Comparison of ENCODE assay signal across 7 cellular contexts in the genomic region with DNA sequence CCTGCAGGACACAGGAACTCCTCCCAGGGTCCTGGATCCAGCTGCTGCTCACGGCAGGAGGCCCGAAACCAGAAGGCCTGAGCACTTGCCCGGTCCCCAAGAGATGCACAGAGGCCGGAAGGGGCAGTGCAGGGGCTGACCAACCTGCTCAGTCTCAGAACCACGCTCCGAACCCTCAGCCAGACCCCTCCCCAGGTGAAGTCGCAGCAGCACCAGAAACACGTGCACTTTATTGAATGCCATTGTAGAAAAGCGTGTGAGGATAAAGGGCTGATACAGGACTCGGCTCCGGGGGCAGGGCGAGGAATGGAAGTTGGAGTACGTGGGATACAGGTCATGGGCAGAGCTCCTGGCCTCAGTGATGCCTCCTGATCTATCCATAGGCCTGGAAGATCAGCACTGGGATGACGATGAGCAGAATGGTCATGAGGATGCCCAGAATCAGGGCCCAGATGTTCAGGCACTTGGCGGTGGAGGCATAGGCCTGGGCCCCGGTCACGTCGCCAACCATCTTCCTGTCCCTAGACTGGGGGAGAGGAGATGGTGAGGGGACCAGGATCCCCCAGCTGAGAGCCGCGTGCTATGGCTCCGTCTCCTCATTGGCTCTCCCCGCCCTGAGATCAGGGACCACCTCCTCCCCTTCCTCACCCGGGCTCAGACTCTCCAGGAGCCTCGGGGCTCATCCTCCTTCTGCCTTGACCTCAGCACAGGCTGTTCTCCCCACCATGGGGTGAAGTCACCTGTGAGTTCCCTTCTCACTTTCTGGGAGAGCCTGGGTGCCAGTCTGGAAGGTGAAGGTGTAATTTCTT. TPM values are rescaled to one million over a fixed set of nuclear protein-coding genes. Genes with fewer than 3 reads are reported as not detected.
DNase-seq lines count a peak whose midpoint lies in the region; ATAC-seq, FAIRE-seq and TF ChIP-seq lines count a peak whose summit lies in the region.
"Not testable (repeated sequence)": the region's sequence is repeated elsewhere in the genome, so short reads cannot be mapped to it uniquely, and the experiment has no call there.
"Had no signal": no experiment of that assay in that cellular context is flagged by ENCODE, and none has a peak within 500 bp of the region (broad histone marks: within the 10 kb centered on the region; RNA-seq: fewer than 3 reads in every experiment).

No MANE protein-coding gene starts in this region.

- peaks cover 11% of the 10 kb centered on the region for H3K36me3 Mint-ChIP-seq in T-cell
- peaks cover 0 to 32% (median 13%) of the 10 kb centered on the region in 5 donors for H3K36me3 Mint-ChIP-seq in naive thymus-derived CD4-positive, alpha-beta T cell

- not testable (repeated sequence) for H2AFZ ChIP-seq in K562 (ENCODE audit: low read depth, low read length)

- peak overlapping the region; percentile 45; the same call in 2 of the 3 replicates for H3K27ac ChIP-seq in K562 (ENCODE audit: extremely low read depth, low read depth, low read length)
- peak overlapping the region; percentile 88 to 99 (median 96) for H3K27ac ChIP-seq in heart left ventricle
- peak overlapping the region; percentile 87 for H3K27ac ChIP-seq in naive thymus-derived CD4-positive, alpha-beta T cell (ENCODE audit: low read depth, low read length)
- peak overlapping the region; percentile 86 for H3K27ac ChIP-seq in subcutaneous abdominal adipose tissue (ENCODE audit: low read depth, low read length)

- H3K36me3 ChIP-seq in K562 (ENCODE audit: control insufficient read depth, insufficient read depth, low read length) (peaks cover 29% of the 10 kb centered on the region; the same call in 1 of the 3 replicates), heart left ventricle (peaks cover 0 to 20% (median 0%) of the 10 kb centered on the region in 9 donors)
- peaks cover 0 to 19% (median 8%) of the 10 kb centered on the region in 3 experiments for H3K36me3 ChIP-seq in naive thymus-derived CD4-positive, alpha-beta T cell (ENCODE audit: control insufficient read depth in 2 of 3, insufficient read depth in 3 of 3, low read length in 3 of 3)
- H3K36me3 ChIP-seq in subcutaneous abdominal adipose tissue (ENCODE audit: control insufficient read depth in 5 of 5, insufficient read depth in 5 of 5, low read length in 5 of 5), result not testable (repeated sequence)

- peak overlapping the region; percentile 59 to 90; a peak in 3 of 4 replicates for H3K9ac ChIP-seq in K562 (ENCODE audit: insufficient read depth in 1 of 2, low read depth in 2 of 2, low read length in 2 of 2)
- peak overlapping the region in 4 of 5 donors; percentile 82 to 88 (median 84) for H3K9ac ChIP-seq in subcutaneous abdominal adipose tissue (ENCODE audit: low read length in 5 of 5)

- H3K4me1 Mint-ChIP-seq in T-cell, result peaks cover 32 to 45% (median 45%) of the 10 kb centered on the region in 3 donors
- H3K4me1 Mint-ChIP-seq in naive thymus-derived CD4-positive, alpha-beta T cell, result peaks cover 25 to 44% (median 34%) of the 10 kb centered on the region in 7 donors

- not testable (repeated sequence) for H3K27me3 Mint-ChIP-seq in T-cell; naive thymus-derived CD4-positive, alpha-beta T cell

- 30% methylated on average over 15 of the region's 24 CpGs for WGBS in K562 (ENCODE audit: insufficient coverage, low coverage, missing lambda C conversion rate)
- WGBS in heart left ventricle, 4 donors, result 27 to 53% (median 36%) methylated on average over 14 to 24 of the region's 24 CpGs

- not testable (repeated sequence) for H3K9me1 ChIP-seq in K562 (ENCODE audit: control insufficient read depth, insufficient read depth, low read length)

- TF ChIP-seq RAD21 in K562 (CRISPR knock-in tag; conservative IDR thresholded peaks at IDR 0.05 in 1 of 2, IDR thresholded peaks at IDR 0.05 in 1 of 2), result not testable (repeated sequence)

- not testable (repeated sequence) for BruUV-seq in K562 (replicated peaks; lab: Mats Ljungman, UMichigan)

- H3K79me2 ChIP-seq in K562 (ENCODE audit: control insufficient read depth, insufficient read depth, low read length), result peaks cover 52% of the 10 kb centered on the region

- peak overlapping the region; percentile 79 to 87 (median 83) for H3K4me3 Mint-ChIP-seq in T-cell
- H3K4me3 Mint-ChIP-seq in naive thymus-derived CD4-positive, alpha-beta T cell, result peak overlapping the region; percentile 84 to 98 (median 94)

- not testable (repeated sequence) for H4K20me1 ChIP-seq in K562 (replicated peaks; ENCODE audit: control insufficient read depth, insufficient read depth, low read length)

- CTCF ChIA-PET in T-cell (lab: Charles Lee), result interaction anchor here in 1 of 2 donors (0.6 kb wide), 1 partner anchor 15 kb away, joined by 3 read pairs; no protein-coding TSS in a partner anchor
- CTCF ChIA-PET in K562 (lab: Yijun Ruan, JAX; ENCODE audit: low intra/inter-chr PET ratio), result not testable (repeated sequence)
- CTCF ChIA-PET in naive thymus-derived CD4-positive, alpha-beta T cell (lab: Charles Lee), result interaction anchor here (0.6 kb wide), 1 partner anchor 9 kb away, joined by 5 read pairs; no protein-coding TSS in a partner anchor

- intact Hi-C loops in K562 (cut with micrococcal nuclease), result not testable (repeated sequence)
- intact Hi-C loops in heart left ventricle (cut with DNase I), result loop anchor here in 1 of 10 donors (5.0 kb wide), 1 partner anchor 33 kb away; no protein-coding TSS in a partner anchor
- intact Hi-C loops in naive thymus-derived CD4-positive, alpha-beta T cell (cut with micrococcal nuclease), result loop anchor here in 1 of 2 donors (1.0 kb wide), 1 partner anchor 12 kb away; a partner anchor contains a TSS

- peak; percentile 47 for DNase-seq in EL
- DNase-seq in T-cell; naive thymus-derived CD4-positive, alpha-beta T cell: not testable (repeated sequence)
- DNase-seq in K562 (ENCODE audit: extremely low read depth in 1 of 4, low spot score in 3 of 4), result peak in 2 of 4 experiments; percentile 33 to 49
- peak in 2 of 5 donors; percentile 26 to 62 for DNase-seq in heart left ventricle

- ATAC-seq in T-cell (replicated peaks in 1 of 4) (peak in 3 of 4 experiments; percentile 1 to 6 (median 4)), K562 (peak; percentile 35), heart left ventricle (peak; percentile 2 to 23 (median 8))
- ATAC-seq in naive thymus-derived CD4-positive, alpha-beta T cell, result not testable (repeated sequence)

- not testable (repeated sequence) for TF ChIP-seq CTCF in K562 (IDR thresholded peaks at IDR 0.05 in 2 of 3, conservative IDR thresholded peaks at IDR 0.05 in 1 of 3; ENCODE audit: insufficient read depth in 2 of 3, low read depth in 1 of 3, low read length in 3 of 3); heart left ventricle (IDR thresholded peaks at IDR 0.05)

- peaks cover 18 to 51% of the 10 kb centered on the region in 2 experiments for H3K4me1 ChIP-seq in K562 (replicated peaks in 1 of 2; ENCODE audit: control insufficient read depth in 2 of 2, insufficient read depth in 2 of 2, low read length in 2 of 2)
- peaks cover 0 to 38% (median 16%) of the 10 kb centered on the region in 12 donors for H3K4me1 ChIP-seq in heart left ventricle
- peaks cover 9 to 14% of the 10 kb centered on the region in 2 donors for H3K4me1 ChIP-seq in naive thymus-derived CD4-positive, alpha-beta T cell (ENCODE audit: control insufficient read depth in 2 of 2, insufficient read depth in 2 of 2, low read length in 2 of 2)
- H3K4me1 ChIP-seq in subcutaneous abdominal adipose tissue (ENCODE audit: control insufficient read depth in 5 of 5, insufficient read depth in 5 of 5, low read length in 5 of 5), result peaks cover 0 to 52% (median 35%) of the 10 kb centered on the region in 5 donors

- not testable (repeated sequence) for H3K9me3 Mint-ChIP-seq in T-cell; naive thymus-derived CD4-positive, alpha-beta T cell

- not testable (repeated sequence) for H3K9me3 ChIP-seq in K562 (replicated peaks; ENCODE audit: control insufficient read depth, insufficient read depth, low read depth, low read length); heart left ventricle; naive thymus-derived CD4-positive, alpha-beta T cell (ENCODE audit: control insufficient read depth in 2 of 3, low read length in 3 of 3); subcutaneous abdominal adipose tissue (ENCODE audit: control insufficient read depth in 5 of 5, low read length in 5 of 5)

- H3K27me3 ChIP-seq in K562 (ENCODE audit: control insufficient read depth in 2 of 2, insufficient read depth in 2 of 2, low read length in 2 of 2); naive thymus-derived CD4-positive, alpha-beta T cell (ENCODE audit: control insufficient read depth in 2 of 2, insufficient read depth in 2 of 2, low read length in 2 of 2): not testable (repeated sequence)
- H3K27me3 ChIP-seq in heart left ventricle (peaks cover 0 to 22% (median 7%) of the 10 kb centered on the region in 9 donors), subcutaneous abdominal adipose tissue (ENCODE audit: control insufficient read depth in 5 of 5, insufficient read depth in 4 of 5, low read length in 5 of 5) (peaks cover 0 to 21% (median 7%) of the 10 kb centered on the region in 5 donors)

- in situ Hi-C loops in K562 (cut with MboI), result not testable (repeated sequence)

- TF ChIP-seq EP300 in K562 (IDR thresholded peaks at IDR 0.05; ENCODE audit: low read length), result not testable (repeated sequence)

- POLR2A ChIA-PET in T-cell (lab: Charles Lee), result not testable (repeated sequence)
- POLR2A ChIA-PET in K562 (lab: Yijun Ruan, JAX), result interaction anchor here (0.6 kb wide), 1 partner anchor 10 kb away, joined by 3 read pairs; no protein-coding TSS in a partner anchor
- POLR2A ChIA-PET in naive thymus-derived CD4-positive, alpha-beta T cell (lab: Charles Lee), result interaction anchor here (1.0 to 1.2 kb wide), 4 partner anchors 10 to 35 kb away, joined by 3 to 5 read pairs (median 4); no protein-coding TSS in a partner anchor

- not testable (repeated sequence) for FAIRE-seq in K562 (lab: Jason Lieb, UNC)

- H3K27ac Mint-ChIP-seq in T-cell, result peak overlapping the region; percentile 91 to 98
- peak overlapping the region; percentile 88 to 99 (median 96) for H3K27ac Mint-ChIP-seq in naive thymus-derived CD4-positive, alpha-beta T cell

- TF ChIP-seq POLR2A in K562 (conservative IDR thresholded peaks at IDR 0.05), result peak; percentile 44; the same call in 1 of the 2 replicates
- not testable (repeated sequence) for TF ChIP-seq POLR2A in heart left ventricle (IDR thresholded peaks at IDR 0.05)

- H3K4me3 ChIP-seq in K562, result peak overlapping the region; percentile 27
- peak overlapping the region; percentile 51 to 97 (median 82) for H3K4me3 ChIP-seq in heart left ventricle
- H3K4me3 ChIP-seq in naive thymus-derived CD4-positive, alpha-beta T cell (ENCODE audit: low read length), result peak overlapping the region; percentile 43
- H3K4me3 ChIP-seq in subcutaneous abdominal adipose tissue (ENCODE audit: low read depth in 1 of 5, low read length in 5 of 5), result peak overlapping the region; percentile 80 to 92 (median 86)

- peak overlapping the region; percentile 76 for H3K4me2 ChIP-seq in K562 (ENCODE audit: insufficient read depth, low read length)

RNA-seq across cellular contexts. Expression of a gene that starts 1.0 kb away (rescaled TPM):
- 10 to 100 TPM in 4 of 5 donors, 1 to 10 TPM in 1; 2.1 to 35.5 (median 17.6) TPM for total RNA-seq in T-cell
- total RNA-seq in K562 (2011; cell fraction: chromatin; rRNA removed; ENCODE audit: low replicate concordance), result 6.0 and 26.3 TPM in 2 replicates
- 38.8 and 53.5 TPM in 2 replicates for total RNA-seq in K562 (2011; cell fraction: nucleolus; rRNA removed)
- 31.1 and 36.4 TPM in 2 replicates for total RNA-seq in K562 (2011; cell fraction: nucleoplasm; rRNA removed)
- total RNA-seq in K562 (2014; rRNA removed), result 49.6 and 70.6 TPM in 2 replicates
- total RNA-seq in K562 (2014; rRNA removed; fragmentation: Illumina TruSeq; extraction: Trizol), result 41.0 and 51.5 TPM in 2 replicates
- 155 and 161 TPM in 2 replicates for total RNA-seq in K562 (2015; rRNA removed; fragmentation: Illumina TruSeq; extraction: Trizol)
- total RNA-seq in K562 (2021), result 163 and 164 TPM in 2 replicates
- polyA plus RNA-seq in K562 (2011; rRNA removed), result 22.7 and 77.6 TPM in 2 replicates
- polyA plus RNA-seq in K562 (2011; cell fraction: cytosol; rRNA removed), result 128 TPM in 2 replicates
- polyA plus RNA-seq in K562 (2011; cell fraction: nucleus; rRNA removed), result 28.0 and 34.2 TPM in 2 replicates
- polyA plus RNA-seq in K562 (2012), result 478 and 481 TPM in 2 replicates
- polyA plus RNA-seq in K562 (2014; fragmentation: Illumina TruSeq; extraction: Trizol), result 242 and 297 TPM in 2 replicates
- 100 to 1,000 TPM; 452 to 461 TPM for polyA plus RNA-seq in K562 (2014; fragmentation: Nextera tagmentation; extraction: Ambion mirVana)
- polyA plus RNA-seq in K562 (2014; rRNA removed), result 77.7 and 150 TPM in 2 replicates
- polyA minus RNA-seq in K562 (2011; rRNA and poly(A)+ RNA removed), result 19.8 and 26.3 TPM in 2 replicates
- polyA minus RNA-seq in K562 (2011; cell fraction: cytosol; rRNA and poly(A)+ RNA removed), result 49.6 and 95.7 TPM in 2 replicates
- 6.9 and 19.4 TPM in 2 replicates for polyA minus RNA-seq in K562 (2011; cell fraction: nucleus; rRNA and poly(A)+ RNA removed)
- 100 to 1,000 TPM; 144 to 781 (median 214) TPM for total RNA-seq in heart left ventricle
- polyA plus RNA-seq in heart left ventricle, result 100 to 1,000 TPM; 501 to 873 TPM
- 10 to 100 TPM in 3 of 5 experiments, 1 to 10 TPM in 2; 6.7 to 43.1 (median 13.2) TPM for total RNA-seq in naive thymus-derived CD4-positive, alpha-beta T cell
- 100 to 1,000 TPM in 1 of 2 donors, 1 to 10 TPM in 1; 5.1 to 194 TPM for polyA plus RNA-seq in naive thymus-derived CD4-positive, alpha-beta T cell

RNA-seq across cellular contexts. Expression of a gene that starts 5.8 kb away (rescaled TPM):
- total RNA-seq in T-cell (100 to 1,000 TPM; 201 to 427 (median 243) TPM), K562 (2014; rRNA removed) (793 and 818 TPM in 2 replicates), K562 (2014; rRNA removed; fragmentation: Illumina TruSeq; extraction: Trizol) (572 and 787 TPM in 2 replicates), K562 (2015; rRNA removed; fragmentation: Illumina TruSeq; extraction: Trizol) (979 and 985 TPM in 2 replicates), K562 (2021) (691 and 717 TPM in 2 replicates), heart left ventricle (100 to 1,000 TPM in 6 of 9 donors, 10 to 100 TPM in 3; 61.3 to 277 (median 127) TPM)
- total RNA-seq in K562 (2011; cell fraction: chromatin; rRNA removed; ENCODE audit: low replicate concordance), result 394 and 929 TPM in 2 replicates
- total RNA-seq in K562 (2011; cell fraction: nucleolus; rRNA removed), result 1,445 and 1,483 TPM in 2 replicates
- 1,061 and 1,262 TPM in 2 replicates for total RNA-seq in K562 (2011; cell fraction: nucleoplasm; rRNA removed)
- polyA plus RNA-seq in K562 (2011; rRNA removed) (900 and 1,311 TPM in 2 replicates), K562 (2014; fragmentation: Illumina TruSeq; extraction: Trizol) (1,966 and 1,984 TPM in 2 replicates), K562 (2014; fragmentation: Nextera tagmentation; extraction: Ambion mirVana) (1,000 to 10,000 TPM; 4,252 to 5,579 TPM), K562 (2014; rRNA removed) (974 and 999 TPM in 2 replicates), heart left ventricle (100 to 1,000 TPM; 158 to 278 TPM)
- 2,724 and 2,737 TPM in 2 replicates for polyA plus RNA-seq in K562 (2011; cell fraction: cytosol; rRNA removed)
- 780 and 1,049 TPM in 2 replicates for polyA plus RNA-seq in K562 (2011; cell fraction: nucleus; rRNA removed)
- polyA plus RNA-seq in K562 (2012), result 1,084 and 1,212 TPM in 2 replicates
- 752 and 801 TPM in 2 replicates for polyA minus RNA-seq in K562 (2011; rRNA and poly(A)+ RNA removed)
- polyA minus RNA-seq in K562 (2011; cell fraction: cytosol; rRNA and poly(A)+ RNA removed), result 577 and 662 TPM in 2 replicates
- 139 and 266 TPM in 2 replicates for polyA minus RNA-seq in K562 (2011; cell fraction: nucleus; rRNA and poly(A)+ RNA removed)
- 100 to 1,000 TPM in 4 of 5 experiments, 10 to 100 TPM in 1; 97.4 to 985 (median 241) TPM for total RNA-seq in naive thymus-derived CD4-positive, alpha-beta T cell
- 1,000 to 10,000 TPM; 1,878 to 2,355 TPM for polyA plus RNA-seq in naive thymus-derived CD4-positive, alpha-beta T cell

RNA-seq across cellular contexts. Expression of a gene that starts 12.1 kb away (rescaled TPM):
- total RNA-seq in T-cell (100 to 1,000 TPM; 276 to 654 (median 359) TPM), K562 (2014; rRNA removed) (52.8 and 187 TPM in 2 replicates), K562 (2014; rRNA removed; fragmentation: Illumina TruSeq; extraction: Trizol) (137 and 145 TPM in 2 replicates), K562 (2015; rRNA removed; fragmentation: Illumina TruSeq; extraction: Trizol) (290 and 356 TPM in 2 replicates), K562 (2021) (693 and 698 TPM in 2 replicates), heart left ventricle (100 to 1,000 TPM; 116 to 412 (median 149) TPM)
- total RNA-seq in K562 (2011; cell fraction: chromatin; rRNA removed; ENCODE audit: low replicate concordance), result 6.5 and 20.8 TPM in 2 replicates
- total RNA-seq in K562 (2011; cell fraction: nucleolus; rRNA removed), result 47.0 and 138 TPM in 2 replicates
- 31.5 and 44.9 TPM in 2 replicates for total RNA-seq in K562 (2011; cell fraction: nucleoplasm; rRNA removed)
- polyA plus RNA-seq in K562 (2011; rRNA removed) (205 and 655 TPM in 2 replicates), K562 (2014; fragmentation: Illumina TruSeq; extraction: Trizol) (472 and 547 TPM in 2 replicates), K562 (2014; fragmentation: Nextera tagmentation; extraction: Ambion mirVana) (1,000 to 10,000 TPM; 3,629 to 4,872 TPM), K562 (2014; rRNA removed) (255 and 328 TPM in 2 replicates), heart left ventricle (100 to 1,000 TPM; 270 to 501 TPM)
- polyA plus RNA-seq in K562 (2011; cell fraction: cytosol; rRNA removed), result 600 and 1,150 TPM in 2 replicates
- polyA plus RNA-seq in K562 (2011; cell fraction: nucleus; rRNA removed), result 59.9 and 198 TPM in 2 replicates
- polyA plus RNA-seq in K562 (2012), result 488 and 506 TPM in 2 replicates
- polyA minus RNA-seq in K562 (2011; rRNA and poly(A)+ RNA removed), result 69.9 and 190 TPM in 2 replicates
- polyA minus RNA-seq in K562 (2011; cell fraction: cytosol; rRNA and poly(A)+ RNA removed), result 143 and 401 TPM in 2 replicates
- 14.8 and 71.3 TPM in 2 replicates for polyA minus RNA-seq in K562 (2011; cell fraction: nucleus; rRNA and poly(A)+ RNA removed)
- total RNA-seq in naive thymus-derived CD4-positive, alpha-beta T cell, result 1,000 to 10,000 TPM in 1 of 5 experiments, 100 to 1,000 TPM in 4; 143 to 1,924 (median 528) TPM
- polyA plus RNA-seq in naive thymus-derived CD4-positive, alpha-beta T cell, result 1,000 to 10,000 TPM; 2,860 to 3,315 TPM

RNA-seq across cellular contexts. Expression of a gene that starts 20.3 kb away (rescaled TPM):
- total RNA-seq in T-cell (not detected), K562 (2014; rRNA removed) (not detected in 2 replicates), K562 (2014; rRNA removed; fragmentation: Illumina TruSeq; extraction: Trizol) (not detected in 2 replicates), K562 (2015; rRNA removed; fragmentation: Illumina TruSeq; extraction: Trizol) (not detected in 2 replicates), K562 (2021) (not detected in 2 replicates), heart left ventricle (not detected)
- total RNA-seq in K562 (2011; cell fraction: chromatin; rRNA removed; ENCODE audit: low replicate concordance), result not detected in 2 replicates
- not detected in 2 replicates for total RNA-seq in K562 (2011; cell fraction: nucleolus; rRNA removed)
- total RNA-seq in K562 (2011; cell fraction: nucleoplasm; rRNA removed), result not detected in 2 replicates
- polyA plus RNA-seq in K562 (2011; rRNA removed) (not detected in 2 replicates), K562 (2014; fragmentation: Illumina TruSeq; extraction: Trizol) (not detected in 2 replicates), K562 (2014; fragmentation: Nextera tagmentation; extraction: Ambion mirVana) (not detected), K562 (2014; rRNA removed) (0.19 TPM in 1 of 2 replicates, not detected in the other), heart left ventricle (not detected)
- not detected in 2 replicates for polyA plus RNA-seq in K562 (2011; cell fraction: cytosol; rRNA removed)
- not detected in 2 replicates for polyA plus RNA-seq in K562 (2011; cell fraction: nucleus; rRNA removed)
- not detected in 2 replicates for polyA plus RNA-seq in K562 (2012)
- polyA minus RNA-seq in K562 (2011; rRNA and poly(A)+ RNA removed), result not detected in 2 replicates
- polyA minus RNA-seq in K562 (2011; cell fraction: cytosol; rRNA and poly(A)+ RNA removed), result not detected in 2 replicates
- polyA minus RNA-seq in K562 (2011; cell fraction: nucleus; rRNA and poly(A)+ RNA removed), result not detected in 2 replicates
- total RNA-seq in naive thymus-derived CD4-positive, alpha-beta T cell, result not detected
- polyA plus RNA-seq in naive thymus-derived CD4-positive, alpha-beta T cell, result not detected
- total RNA-seq: H4 had no signal

RNA-seq across cellular contexts. Expression of a gene that starts 30.7 kb away (rescaled TPM):
- total RNA-seq in T-cell (100 to 1,000 TPM; 252 to 818 (median 459) TPM), K562 (2014; rRNA removed) (25.7 and 34.3 TPM in 2 replicates), K562 (2014; rRNA removed; fragmentation: Illumina TruSeq; extraction: Trizol) (3.3 and 5.1 TPM in 2 replicates), K562 (2015; rRNA removed; fragmentation: Illumina TruSeq; extraction: Trizol) (13.8 and 15.2 TPM in 2 replicates), K562 (2021) (55.9 and 73.1 TPM in 2 replicates), heart left ventricle (10 to 100 TPM in 2 of 9 donors, 1 to 10 TPM in 7; 4.5 to 11.1 (median 6.2) TPM)
- total RNA-seq in K562 (2011; cell fraction: chromatin; rRNA removed; ENCODE audit: low replicate concordance), result 121 and 331 TPM in 2 replicates
- 233 and 250 TPM in 2 replicates for total RNA-seq in K562 (2011; cell fraction: nucleolus; rRNA removed)
- total RNA-seq in K562 (2011; cell fraction: nucleoplasm; rRNA removed), result 139 and 152 TPM in 2 replicates
- polyA plus RNA-seq in K562 (2011; rRNA removed) (18.1 and 48.0 TPM in 2 replicates), K562 (2014; fragmentation: Illumina TruSeq; extraction: Trizol) (18.3 and 23.2 TPM in 2 replicates), K562 (2014; fragmentation: Nextera tagmentation; extraction: Ambion mirVana) (under 1 TPM; 0.38 to 0.84 TPM), K562 (2014; rRNA removed) (74.2 and 85.1 TPM in 2 replicates), heart left ventricle (10 to 100 TPM in 1 of 2 donors, 1 to 10 TPM in 1; 9.4 to 15.7 TPM)
- polyA plus RNA-seq in K562 (2011; cell fraction: cytosol; rRNA removed), result 11.1 and 18.3 TPM in 2 replicates
- 636 and 650 TPM in 2 replicates for polyA plus RNA-seq in K562 (2011; cell fraction: nucleus; rRNA removed)
- 54.9 and 131 TPM in 2 replicates for polyA plus RNA-seq in K562 (2012)
- 2.3 TPM in 2 replicates for polyA minus RNA-seq in K562 (2011; rRNA and poly(A)+ RNA removed)
- polyA minus RNA-seq in K562 (2011; cell fraction: cytosol; rRNA and poly(A)+ RNA removed), result 4.9 and 8.6 TPM in 2 replicates
- 43.4 and 50.0 TPM in 2 replicates for polyA minus RNA-seq in K562 (2011; cell fraction: nucleus; rRNA and poly(A)+ RNA removed)
- 100 to 1,000 TPM; 325 to 656 (median 348) TPM for total RNA-seq in naive thymus-derived CD4-positive, alpha-beta T cell
- polyA plus RNA-seq in naive thymus-derived CD4-positive, alpha-beta T cell, result 10 to 100 TPM in 1 of 2 donors, 1 to 10 TPM in 1; 5.1 to 11.7 TPM

Comparison
In these comparisons a context has a peak if more than half of its experiments do, and no peak if none do; other contexts are left out.
1. H3K27ac ChIP-seq: peak in every context shown above with its lines; median percentile 96 in heart left ventricle; 87 in naive thymus-derived CD4-positive, alpha-beta T cell; 86 in subcutaneous abdominal adipose tissue; 45 in K562.
2. H3K4me3 ChIP-seq: peak in every context shown above with its lines; median percentile 86 in subcutaneous abdominal adipose tissue; 82 in heart left ventricle; 43 in naive thymus-derived CD4-positive, alpha-beta T cell; 27 in K562.